Comparison of ENCODE assay signal across 30 cellular contexts in genomic region chr10:14380746-14381145, GRCh38. TPM values are rescaled to one million over a fixed set of nuclear protein-coding genes. Genes with fewer than 3 reads are reported as not detected.
DNase-seq lines count a peak whose midpoint lies in the region; ATAC-seq and TF ChIP-seq lines count a peak whose summit lies in the region.
"Had no signal": no experiment of that assay in that cellular context is flagged by ENCODE, and none has a peak within 500 bp of the region (broad histone marks: within the 10 kb centered on the region; RNA-seq: fewer than 3 reads in every experiment).

No MANE protein-coding gene starts in this region.

- no peaks in the 10 kb centered on the region for H3K36me3 Mint-ChIP-seq in CD4-positive, alpha-beta T cell (ENCODE audit: low read depth)
- H3K36me3 Mint-ChIP-seq: CD4-positive, CD25-positive, alpha-beta regulatory T cell had no signal

- TF ChIP-seq RAD21 in IMR-90 (IDR thresholded peaks at IDR 0.05; ENCODE audit: low read length) = no peak

- H3K36me3 ChIP-seq in IMR-90 (ENCODE audit: control insufficient read depth, insufficient read depth, low read length) = no peaks in the 10 kb centered on the region
- H3K36me3 ChIP-seq in ovary = no peaks in the 10 kb centered on the region
- H3K36me3 ChIP-seq: BLaER1, SJCRH30 had no signal

- H3K27ac ChIP-seq in IMR-90 (ENCODE audit: insufficient read depth, low read length) (no peak overlapping the region), ovary (no peak overlapping the region)
- no peak overlapping the region for H3K27ac ChIP-seq in CD4-positive, alpha-beta T cell (ENCODE audit: low read depth, low read length)
- H3K27ac ChIP-seq: BLaER1, GM23248, SJCRH30 had no signal

- peaks cover 9% of the 10 kb centered on the region; the same call in 1 of the 2 replicates for H3K9me1 ChIP-seq in IMR-90 (ENCODE audit: insufficient read depth, low read length)

- H3K56ac ChIP-seq in IMR-90 (ENCODE audit: extremely low read depth, insufficient read depth, low read length) = no peak overlapping the region

- H2BK120ac ChIP-seq in IMR-90 (ENCODE audit: low read depth, low read length) = no peak overlapping the region; the same call in 1 of the 2 replicates

- no peak overlapping the region for H3K18ac ChIP-seq in IMR-90 (ENCODE audit: low read depth, low read length)

- H3K4me1 Mint-ChIP-seq in CD4-positive, alpha-beta T cell (ENCODE audit: low read depth) = peaks cover 31% of the 10 kb centered on the region

- no peaks in the 10 kb centered on the region for H3K27me3 Mint-ChIP-seq in CD4-positive, alpha-beta T cell

- H3K4me2 ChIP-seq in IMR-90 (ENCODE audit: low read depth, low read length) = no peak overlapping the region
- H3K4me2 ChIP-seq: BLaER1 had no signal

- no TSS peak for BruUV-seq in IMR-90 (replicated peaks; lab: Mats Ljungman, UMichigan)

- H3K23ac ChIP-seq in IMR-90 (ENCODE audit: low read depth, low read length) = no peak overlapping the region

- CTCF ChIA-PET in IMR-90 (lab: Yijun Ruan, JAX) = no interaction called here
- CTCF ChIA-PET in CD4-positive, alpha-beta T cell (lab: Charles Lee) = no interaction called here

- no peak for TF ChIP-seq POLR2A in IMR-90 (IDR thresholded peaks at IDR 0.05; ENCODE audit: low read depth, low read length)
- no peak for TF ChIP-seq POLR2A in ovary (IDR thresholded peaks at IDR 0.05)

- no peaks in the 10 kb centered on the region for H4K20me1 ChIP-seq in IMR-90 (ENCODE audit: insufficient read depth, low read length)
- H4K20me1 ChIP-seq: BLaER1 had no signal

- H2BK20ac ChIP-seq in IMR-90 (ENCODE audit: low read depth, low read length) = no peak overlapping the region

- no peak overlapping the region for H2AFZ ChIP-seq in IMR-90 (replicated peaks; ENCODE audit: low read length, poor library complexity)
- H2AFZ ChIP-seq: GM23248 had no signal

- no peak overlapping the region for H3K4me3 Mint-ChIP-seq in CD4-positive, alpha-beta T cell
- H3K4me3 Mint-ChIP-seq: CD4-positive, CD25-positive, alpha-beta regulatory T cell had no signal

- no peaks in the 10 kb centered on the region for H3K9me3 Mint-ChIP-seq in CD4-positive, alpha-beta T cell

- H3K4me1 ChIP-seq in IMR-90 (ENCODE audit: control insufficient read depth, insufficient read depth, low read length) (peaks cover 12% of the 10 kb centered on the region; the same call in 1 of the 2 replicates), ovary (ENCODE audit: insufficient read depth) (no peaks in the 10 kb centered on the region)
- H3K4me1 ChIP-seq: BLaER1, SJCRH30 had no signal

- H3K27ac Mint-ChIP-seq in CD4-positive, alpha-beta T cell = no peak overlapping the region
- H3K27ac Mint-ChIP-seq: CD4-positive, CD25-positive, alpha-beta regulatory T cell had no signal

- DNase-seq in ACHN = peak; percentile 63
- DNase-seq in IMR-90 = no peak
- peak; percentile 73 for DNase-seq in epithelial cell of esophagus (ENCODE audit: low read depth)
- DNase-seq in mucosa of gallbladder (ENCODE audit: low spot score) = peak; percentile 84
- no peak for DNase-seq in CD4-positive, alpha-beta T cell
- no peak for DNase-seq in ovary
- no peak for DNase-seq in mesenteric fat pad (ENCODE audit: low spot score)
- DNase-seq: CD4-positive, CD25-positive, alpha-beta regulatory T cell; EL; GF-D8; GM23248; H7; Kasumi-1; NCI-H1092 treated with DMSO at 0.1 percent for 48 hours; NCI-H1436; NCI-H187; NCI-H2081 treated with DMSO at 0.1 percent for 48 hours; NCI-H2171; NCI-H345; NCI-H510A treated with DMSO at 0.1 percent for 48 hours; NCI-H748 treated with DMSO at 0.1 percent for 48 hours; NK-92 treated with Interleukin-12 subunit alpha and Interleukin-12 subunit beta, amount 100 ng/mL, for 24 hours; PC-3; SJCRH30 had no signal

- TF ChIP-seq EP300 in ovary (IDR thresholded peaks at IDR 0.05) = no peak

- H2BK15ac ChIP-seq in IMR-90 (ENCODE audit: low read depth, low read length) = no peak overlapping the region; the same call in 2 of the 3 replicates

- H3K27me3 ChIP-seq in IMR-90 (ENCODE audit: control insufficient read depth, insufficient read depth, low read length) (peaks cover 1% of the 10 kb centered on the region; the same call in 1 of the 2 replicates), ovary (no peaks in the 10 kb centered on the region)
- no peaks in the 10 kb centered on the region for H3K27me3 ChIP-seq in CD4-positive, alpha-beta T cell (ENCODE audit: control insufficient read depth, insufficient read depth, low read length)
- H3K27me3 ChIP-seq: BLaER1, SJCRH30 had no signal

- no peak for ATAC-seq in IMR-90 (ENCODE audit: low read depth)
- ATAC-seq in CD4-positive, alpha-beta T cell (ENCODE audit: poor library complexity) = no peak
- ATAC-seq in HG02678 (IDR thresholded peaks at IDR 0.05; ENCODE audit: unreplicated experiment) = no peak
- ATAC-seq: HepG2, K562, PC-3, Right ventricle myocardium inferior, SK-N-SH treated with all-trans-retinoic acid at 6 μM for 48 hours had no signal

- intact Hi-C loops in IMR-90 (cut with micrococcal nuclease) = no loop called here
- intact Hi-C loops in CD4-positive, alpha-beta T cell (cut with DNase I, micrococcal nuclease) = no loop called here
- intact Hi-C loops in ovary (cut with DNase I) = no loop called here

- no peak overlapping the region for H4K8ac ChIP-seq in IMR-90 (ENCODE audit: low read depth in 2 of 2, low read length in 2 of 2)

- in situ Hi-C loops in ACHN (cut with HindIII; ENCODE audit: low pct_ligation_motif_present, low pct_unique_long_range_greater_than_20kb, low sequenced_read_pairs) = no loop called here
- in situ Hi-C loops in IMR-90 (cut with MboI; ENCODE audit: low sequenced_read_pairs) = no loop called here

- no peak overlapping the region; the same call in 1 of the 2 replicates for H4K91ac ChIP-seq in IMR-90 (ENCODE audit: insufficient read depth, low read depth, low read length)

- dilution Hi-C loops in IMR-90 (cut with HindIII; ENCODE audit: low sequenced_read_pairs, unreplicated experiment) = no loop called here

- no peak overlapping the region for H3K4me3 ChIP-seq in IMR-90 (ENCODE audit: insufficient read depth, low read depth, low read length)
- no peak overlapping the region for H3K4me3 ChIP-seq in epithelial cell of esophagus (ENCODE audit: low read length)
- no peak overlapping the region for H3K4me3 ChIP-seq in ovary
- H3K4me3 ChIP-seq: BLaER1, GM23248, K562, SJCRH30 had no signal

- no CpG with 5 or more reads among the region's 1 CpG for WGBS in IMR-90 (ENCODE audit: extremely low coverage in 2 of 2, insufficient read length in 1 of 2), 2 experiments
- 82 to 86% (median 84%) methylated on average over 1 of the region's 1 CpG for WGBS in ovary, 3 donors

- H2AK9ac ChIP-seq in IMR-90 (replicated peaks; ENCODE audit: low read depth, low read length, poor library complexity) = no peak overlapping the region

- no peak overlapping the region for H4K5ac ChIP-seq in IMR-90 (ENCODE audit: low read depth, low read length)

- H2AK5ac ChIP-seq in IMR-90 (ENCODE audit: low read depth, low read length) = no peak overlapping the region

- H2BK5ac ChIP-seq in IMR-90 (ENCODE audit: low read depth, low read length, poor library complexity, severe bottlenecking) = no peak overlapping the region

- H3K79me1 ChIP-seq in IMR-90 (ENCODE audit: low read depth in 1 of 2, low read length in 2 of 2) = no peaks in the 10 kb centered on the region

- H3K9me3 ChIP-seq in IMR-90 (ENCODE audit: control insufficient read depth, insufficient read depth, low read length) (no peaks in the 10 kb centered on the region), ovary (no peaks in the 10 kb centered on the region)
- H3K9me3 ChIP-seq in CD4-positive, alpha-beta T cell (ENCODE audit: control insufficient read depth, low read length) = no peaks in the 10 kb centered on the region
- H3K9me3 ChIP-seq: BLaER1, SJCRH30 had no signal

- 0 out of 2 replicates have a peak overlapping the region, but pooled peaks have one; percentile 27 for H3K14ac ChIP-seq in IMR-90 (replicated peaks; ENCODE audit: low read depth, low read length)

- no peak overlapping the region; the same call in 1 of the 2 replicates for H3K4ac ChIP-seq in IMR-90 (ENCODE audit: low read depth, low read length)

- POLR2A ChIA-PET in IMR-90 (lab: Charles Lee; ENCODE audit: unreplicated experiment) = no interaction called here
- POLR2A ChIA-PET in CD4-positive, alpha-beta T cell (lab: Charles Lee) = no interaction called here

- H3K9ac ChIP-seq in IMR-90 (ENCODE audit: low read depth, low read length) = no peak overlapping the region
- H3K9ac ChIP-seq: BLaER1, GM23248 had no signal

- TF ChIP-seq CTCF in IMR-90 (conservative IDR thresholded peaks at IDR 0.05; ENCODE audit: low read depth, low read length) (no peak), epithelial cell of esophagus (IDR thresholded peaks at IDR 0.05; ENCODE audit: insufficient read depth, low read depth, low read length, missing control alignments) (no peak), ovary (IDR thresholded peaks at IDR 0.05) (no peak)
- TF ChIP-seq CTCF in CD4-positive, alpha-beta T cell (IDR thresholded peaks at IDR 0.05) = no peak

TF ChIP-seq in IMR-90, 13 proteins besides CTCF, POLR2A, EP300 and RAD21:
- TF ChIP-seq MXI1 (IDR thresholded peaks at IDR 0.05; ENCODE audit: borderline replicate concordance, low read depth, low read length) (no peak), SMC3 (IDR thresholded peaks at IDR 0.05; ENCODE audit: low read depth, low read length) (no peak), RCOR1 (IDR thresholded peaks at IDR 0.05; ENCODE audit: insufficient replicate concordance, low read length) (no peak), CEBPB (IDR thresholded peaks at IDR 0.05; ENCODE audit: low read depth, low read length) (no peak), RFX5 (IDR thresholded peaks at IDR 0.05; ENCODE audit: low read depth, low read length) (no peak), FOS (IDR thresholded peaks at IDR 0.05; ENCODE audit: low read depth, low read length) (no peak), BHLHE40 (IDR thresholded peaks at IDR 0.05; ENCODE audit: low read depth, low read length) (no peak), ELK1 (IDR thresholded peaks at IDR 0.05; ENCODE audit: borderline replicate concordance, low read depth, low read length) (no peak)

RNA-seq across cellular contexts. Expression of gene FRMD4A, which starts 50.0 kb away (rescaled TPM):
- total RNA-seq in IMR-90 (2012; rRNA removed) (27.5 and 30.3 TPM in 2 replicates), mucosa of gallbladder (55.4 TPM), ovary (10 to 100 TPM in 4 of 7 donors, 1 to 10 TPM in 3; 5.5 to 24.7 (median 12.0) TPM), mesenteric fat pad (188 TPM)
- polyA plus RNA-seq in IMR-90 (2012; rRNA removed) (68.8 and 80.6 TPM in 2 replicates), ovary (10 to 100 TPM; 11.0 to 11.3 TPM)
- polyA plus RNA-seq in IMR-90 (2012; cell fraction: cytosol; rRNA removed) = 53.9 and 85.1 TPM in 2 replicates
- 185 and 283 TPM in 2 replicates for polyA plus RNA-seq in IMR-90 (2012; cell fraction: nucleus; rRNA removed; ENCODE audit: low replicate concordance)
- total RNA-seq in CD4-positive, alpha-beta T cell = 1 to 10 TPM; 3.1 to 3.7 TPM

Comparison
In these comparisons a context has a peak if more than half of its experiments do, and no peak if none do; other contexts are left out.
1. DNase-seq: peak in ACHN (single experiment), epithelial cell of esophagus (single experiment) and mucosa of gallbladder (single experiment); none in IMR-90 (single experiment), CD4-positive, alpha-beta T cell (0 of 10), ovary (0 of 5) and mesenteric fat pad (single experiment).